ENCODE assay signal across 1 cellular context in genomic region chr1:56189946-56190920, GRCh38.
A peak's percentile ranks its signal among the peaks of the same experiment; 100 is the strongest.
TF ChIP-seq lines count a peak whose summit lies in the region.

No MANE protein-coding gene starts in this region.

TF ChIP-seq in HepG2, 621 proteins besides CTCF, POLR2A, EP300 and RAD21 (continued from another document and continues in another):
- TF ChIP-seq, protein P1, sequence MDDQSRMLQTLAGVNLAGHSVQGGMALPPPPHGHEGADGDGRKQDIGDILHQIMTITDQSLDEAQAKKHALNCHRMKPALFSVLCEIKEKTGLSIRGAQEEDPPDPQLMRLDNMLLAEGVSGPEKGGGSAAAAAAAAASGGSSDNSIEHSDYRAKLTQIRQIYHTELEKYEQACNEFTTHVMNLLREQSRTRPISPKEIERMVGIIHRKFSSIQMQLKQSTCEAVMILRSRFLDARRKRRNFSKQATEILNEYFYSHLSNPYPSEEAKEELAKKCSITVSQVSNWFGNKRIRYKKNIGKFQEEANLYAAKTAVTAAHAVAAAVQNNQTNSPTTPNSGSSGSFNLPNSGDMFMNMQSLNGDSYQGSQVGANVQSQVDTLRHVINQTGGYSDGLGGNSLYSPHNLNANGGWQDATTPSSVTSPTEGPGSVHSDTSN (CRISPR knock-in tag; IDR thresholded peaks at IDR 0.05; ENCODE audit: borderline replicate concordance) = no peak
- TF ChIP-seq ZNF382 (CRISPR knock-in tag; IDR thresholded peaks at IDR 0.05; ENCODE audit: borderline replicate concordance) = no peak
- TF ChIP-seq, protein P2, sequence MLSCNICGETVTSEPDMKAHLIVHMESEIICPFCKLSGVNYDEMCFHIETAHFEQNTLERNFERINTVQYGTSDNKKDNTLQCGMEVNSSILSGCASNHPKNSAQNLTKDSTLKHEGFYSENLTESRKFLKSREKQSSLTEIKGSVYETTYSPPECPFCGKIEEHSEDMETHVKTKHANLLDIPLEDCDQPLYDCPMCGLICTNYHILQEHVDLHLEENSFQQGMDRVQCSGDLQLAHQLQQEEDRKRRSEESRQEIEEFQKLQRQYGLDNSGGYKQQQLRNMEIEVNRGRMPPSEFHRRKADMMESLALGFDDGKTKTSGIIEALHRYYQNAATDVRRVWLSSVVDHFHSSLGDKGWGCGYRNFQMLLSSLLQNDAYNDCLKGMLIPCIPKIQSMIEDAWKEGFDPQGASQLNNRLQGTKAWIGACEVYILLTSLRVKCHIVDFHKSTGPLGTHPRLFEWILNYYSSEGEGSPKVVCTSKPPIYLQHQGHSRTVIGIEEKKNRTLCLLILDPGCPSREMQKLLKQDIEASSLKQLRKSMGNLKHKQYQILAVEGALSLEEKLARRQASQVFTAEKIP (CRISPR knock-in tag; IDR thresholded peaks at IDR 0.05; ENCODE audit: borderline replicate concordance) = no peak
- no peak for TF ChIP-seq ZBTB42 (CRISPR knock-in tag; IDR thresholded peaks at IDR 0.05)
- no peak for TF ChIP-seq KIAA2018 (CRISPR knock-in tag; IDR thresholded peaks at IDR 0.05; ENCODE audit: borderline replicate concordance)
- TF ChIP-seq ONECUT2 (CRISPR knock-in tag; IDR thresholded peaks at IDR 0.05) = peak; percentile 98
- no peak for TF ChIP-seq REXO4 (CRISPR knock-in tag; IDR thresholded peaks at IDR 0.05; ENCODE audit: borderline replicate concordance)
- TF ChIP-seq RFXAP (CRISPR knock-in tag; IDR thresholded peaks at IDR 0.05; ENCODE audit: borderline replicate concordance) = peak; percentile 59; the same call in 1 of the 2 replicates
- TF ChIP-seq, protein P3, sequence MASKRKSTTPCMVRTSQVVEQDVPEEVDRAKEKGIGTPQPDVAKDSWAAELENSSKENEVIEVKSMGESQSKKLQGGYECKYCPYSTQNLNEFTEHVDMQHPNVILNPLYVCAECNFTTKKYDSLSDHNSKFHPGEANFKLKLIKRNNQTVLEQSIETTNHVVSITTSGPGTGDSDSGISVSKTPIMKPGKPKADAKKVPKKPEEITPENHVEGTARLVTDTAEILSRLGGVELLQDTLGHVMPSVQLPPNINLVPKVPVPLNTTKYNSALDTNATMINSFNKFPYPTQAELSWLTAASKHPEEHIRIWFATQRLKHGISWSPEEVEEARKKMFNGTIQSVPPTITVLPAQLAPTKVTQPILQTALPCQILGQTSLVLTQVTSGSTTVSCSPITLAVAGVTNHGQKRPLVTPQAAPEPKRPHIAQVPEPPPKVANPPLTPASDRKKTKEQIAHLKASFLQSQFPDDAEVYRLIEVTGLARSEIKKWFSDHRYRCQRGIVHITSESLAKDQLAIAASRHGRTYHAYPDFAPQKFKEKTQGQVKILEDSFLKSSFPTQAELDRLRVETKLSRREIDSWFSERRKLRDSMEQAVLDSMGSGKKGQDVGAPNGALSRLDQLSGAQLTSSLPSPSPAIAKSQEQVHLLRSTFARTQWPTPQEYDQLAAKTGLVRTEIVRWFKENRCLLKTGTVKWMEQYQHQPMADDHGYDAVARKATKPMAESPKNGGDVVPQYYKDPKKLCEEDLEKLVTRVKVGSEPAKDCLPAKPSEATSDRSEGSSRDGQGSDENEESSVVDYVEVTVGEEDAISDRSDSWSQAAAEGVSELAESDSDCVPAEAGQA (IDR thresholded peaks at IDR 0.05; ENCODE audit: low read depth) = no peak
- TF ChIP-seq, protein P3 (CRISPR knock-in tag; IDR thresholded peaks at IDR 0.05; ENCODE audit: borderline replicate concordance) = no peak
- peak; percentile 86 for TF ChIP-seq ATF1 (CRISPR knock-in tag; IDR thresholded peaks at IDR 0.05)
- no peak for TF ChIP-seq EEA1 (CRISPR knock-in tag; IDR thresholded peaks at IDR 0.05; ENCODE audit: borderline replicate concordance)
- peak; percentile 92 for TF ChIP-seq HOXA3 (CRISPR knock-in tag; IDR thresholded peaks at IDR 0.05)
- TF ChIP-seq PPARG (CRISPR knock-in tag; conservative IDR thresholded peaks at IDR 0.05) = peak; percentile 80; the same call in 1 of the 2 replicates
- TF ChIP-seq, protein P4, sequence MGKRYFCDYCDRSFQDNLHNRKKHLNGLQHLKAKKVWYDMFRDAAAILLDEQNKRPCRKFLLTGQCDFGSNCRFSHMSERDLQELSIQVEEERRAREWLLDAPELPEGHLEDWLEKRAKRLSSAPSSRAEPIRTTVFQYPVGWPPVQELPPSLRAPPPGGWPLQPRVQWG (CRISPR knock-in tag; IDR thresholded peaks at IDR 0.05; ENCODE audit: borderline replicate concordance, low read depth) = no peak
- 0 out of 2 replicates have a peak, but pooled peaks have one; percentile 66 for TF ChIP-seq ZNF343 (CRISPR knock-in tag; IDR thresholded peaks at IDR 0.05)
- no peak for TF ChIP-seq ATF7-NPFF (CRISPR knock-in tag; IDR thresholded peaks at IDR 0.05; ENCODE audit: low read depth)
- TF ChIP-seq NR2F2 (IDR thresholded peaks at IDR 0.05; ENCODE audit: borderline replicate concordance, low read depth) = peak; percentile 88
- no peak for TF ChIP-seq HDAC6 (IDR thresholded peaks at IDR 0.05; ENCODE audit: low read depth, low read length)
- TF ChIP-seq HOXA9 (CRISPR knock-in tag; IDR thresholded peaks at IDR 0.05; ENCODE audit: borderline replicate concordance) = peak; percentile 65; the same call in 1 of the 2 replicates
- TF ChIP-seq ZNF598 (CRISPR knock-in tag; IDR thresholded peaks at IDR 0.05; ENCODE audit: borderline replicate concordance) = no peak
- peak; percentile 89; the same call in 1 of the 2 replicates for TF ChIP-seq ZMYM3 (CRISPR knock-in tag; IDR thresholded peaks at IDR 0.05)
- TF ChIP-seq MTA1 (CRISPR knock-in tag; IDR thresholded peaks at IDR 0.05; ENCODE audit: borderline replicate concordance) = peak; percentile 49; the same call in 1 of the 2 replicates
- TF ChIP-seq ZSCAN21 (CRISPR knock-in tag; IDR thresholded peaks at IDR 0.05; ENCODE audit: borderline replicate concordance) = peak; percentile 89; the same call in 1 of the 2 replicates
- no peak for TF ChIP-seq RBM22 (optimal IDR thresholded peaks at IDR 0.05; ENCODE audit: low read length)
- no peak for TF ChIP-seq BRF2 (CRISPR knock-in tag; IDR thresholded peaks at IDR 0.05)
- TF ChIP-seq ZNF460 (CRISPR knock-in tag; IDR thresholded peaks at IDR 0.05; ENCODE audit: borderline replicate concordance) = no peak
- peak; percentile 99 for TF ChIP-seq TEAD3 (CRISPR knock-in tag; optimal IDR thresholded peaks at IDR 0.05; ENCODE audit: borderline replicate concordance)
- no peak for TF ChIP-seq SIN3A (IDR thresholded peaks at IDR 0.05; ENCODE audit: borderline replicate concordance, low read depth, low read length)
- peak; percentile 81; the same call in 1 of the 2 replicates for TF ChIP-seq PHF21A (CRISPR knock-in tag; IDR thresholded peaks at IDR 0.05)
- peak; percentile 84 for TF ChIP-seq NR2F6 (IDR thresholded peaks at IDR 0.05)
- TF ChIP-seq NR2F6 (CRISPR knock-in tag; IDR thresholded peaks at IDR 0.05) = peak; percentile 87
- 0 out of 2 replicates have a peak, but pooled peaks have one; percentile 70 for TF ChIP-seq MXD4 (CRISPR knock-in tag; IDR thresholded peaks at IDR 0.05)
- TF ChIP-seq MYC (CRISPR knock-in tag; IDR thresholded peaks at IDR 0.05; ENCODE audit: borderline replicate concordance) = no peak; the same call in 1 of the 2 replicates
- TF ChIP-seq CBX2 (IDR thresholded peaks at IDR 0.05; ENCODE audit: low read depth, low read length) = no peak
- TF ChIP-seq CBX2 (CRISPR knock-in tag; IDR thresholded peaks at IDR 0.05; ENCODE audit: low read depth) = no peak
- TF ChIP-seq SYNCRIP (IDR thresholded peaks at IDR 0.05; ENCODE audit: insufficient read depth, low read depth, low read length) = no peak
- no peak for TF ChIP-seq ARID2 (CRISPR knock-in tag; IDR thresholded peaks at IDR 0.05; ENCODE audit: borderline replicate concordance)
- TF ChIP-seq KLF16 (CRISPR knock-in tag; IDR thresholded peaks at IDR 0.05) = peak in 1 of 2 experiments; percentile 95; a peak in 2 of 4 replicates
- no peak for TF ChIP-seq SNRNP70 (IDR thresholded peaks at IDR 0.05; ENCODE audit: low read depth, low read length)
- no peak for TF ChIP-seq TERF1 (CRISPR knock-in tag; IDR thresholded peaks at IDR 0.05)
- peak; percentile 92 for TF ChIP-seq KDM6A (CRISPR knock-in tag; IDR thresholded peaks at IDR 0.05; ENCODE audit: low read depth)
- TF ChIP-seq ATF4 (CRISPR knock-in tag; IDR thresholded peaks at IDR 0.05) = peak in 1 of 2 experiments; percentile 94; a peak in 2 of 4 replicates
